ENCODE assay signal across 20 cellular contexts in genomic region chr10:28710227-28710889, GRCh38. TPM values are rescaled to one million over a fixed set of nuclear protein-coding genes. Genes with fewer than 3 reads are reported as not detected.
DNase-seq lines count a peak whose midpoint lies in the region; ATAC-seq and TF ChIP-seq lines count a peak whose summit lies in the region.
"Had no signal": no experiment of that assay in that cellular context is flagged by ENCODE, and none has a peak within 500 bp of the region (broad histone marks: within the 10 kb centered on the region; RNA-seq: fewer than 3 reads in every experiment).

No MANE protein-coding gene starts in this region.

- H3K9me3 ChIP-seq in heart left ventricle: no peaks in the 10 kb centered on the region
- no peaks in the 10 kb centered on the region for H3K9me3 ChIP-seq in lower lobe of right lung
- no peaks in the 10 kb centered on the region for H3K9me3 ChIP-seq in testis

- H3K27ac ChIP-seq in heart left ventricle (no peak overlapping the region), lower lobe of right lung (peak overlapping the region; percentile 18), testis (no peak overlapping the region)
- H3K27ac ChIP-seq: 22Rv1, HL-60 had no signal

- DNase-seq in NCI-H82 (lab: John Stamatoyannopoulos, UW) (peak; percentile 15), NCI-H82 treated with DMSO at 0.1 percent for 48 hours (lab: John Stamatoyannopoulos, UW; ENCODE audit: unreplicated experiment) (no peak), heart left ventricle (peak in 2 of 5 donors; percentile 42 to 46), lower lobe of right lung (no peak), testis (peak; percentile 17), NOMO-1 treated with dmso at 0.1 percent for 144 hours (lab: John Stamatoyannopoulos, UW; ENCODE audit: unreplicated experiment) (no peak), COLO668 (lab: John Stamatoyannopoulos, UW; ENCODE audit: unreplicated experiment) (no peak)
- DNase-seq: COR-L47, GDM1, HCEC 1CT, IMR-90, Karpas-422, NCI-H1417 treated with DMSO at 0.1 percent for 48 hours, NCI-H187 treated with DMSO at 0.1 percent for 48 hours, NCI-H2227 treated with DMSO at 0.1 percent for 48 hours, NCI-H510A treated with DMSO at 0.1 percent for 48 hours had no signal

- H3K27me3 ChIP-seq in heart left ventricle (no peaks in the 10 kb centered on the region), lower lobe of right lung (ENCODE audit: low read depth) (no peaks in the 10 kb centered on the region), testis (no peaks in the 10 kb centered on the region)

- intact Hi-C loops in heart left ventricle (cut with DNase I): no loop called here
- intact Hi-C loops in lower lobe of right lung (cut with DNase I): no loop called here
- intact Hi-C loops in testis (cut with DNase I; ENCODE audit: low total_unique reads): no loop called here

- TF ChIP-seq POLR2A in heart left ventricle (IDR thresholded peaks at IDR 0.05) (no peak), testis (IDR thresholded peaks at IDR 0.05) (no peak)

- H3K4me3 ChIP-seq in heart left ventricle: no peak overlapping the region
- H3K4me3 ChIP-seq in lower lobe of right lung: no peak overlapping the region
- no peak overlapping the region for H3K4me3 ChIP-seq in testis
- H3K4me3 ChIP-seq: GM23338 had no signal

- ATAC-seq in heart left ventricle (peak; percentile 45 to 90 (median 64)), lower lobe of right lung (no peak), GM21515 (IDR thresholded peaks at IDR 0.05; ENCODE audit: unreplicated experiment) (no peak)
- ATAC-seq: GM23338 had no signal

- H3K36me3 ChIP-seq in heart left ventricle: no peaks in the 10 kb centered on the region
- no peaks in the 10 kb centered on the region for H3K36me3 ChIP-seq in lower lobe of right lung
- H3K36me3 ChIP-seq in testis (ENCODE audit: low read depth, missing control alignments): no peaks in the 10 kb centered on the region

- no peak for TF ChIP-seq CTCF in heart left ventricle (IDR thresholded peaks at IDR 0.05)
- no peak for TF ChIP-seq CTCF in lower lobe of right lung (IDR thresholded peaks at IDR 0.05)
- no peak for TF ChIP-seq CTCF in testis (IDR thresholded peaks at IDR 0.05)

- H3K4me1 ChIP-seq in heart left ventricle (peaks cover 0 to 15% (median 4%) of the 10 kb centered on the region in 12 donors), lower lobe of right lung (no peaks in the 10 kb centered on the region), testis (peaks cover 5% of the 10 kb centered on the region)

- WGBS in heart left ventricle, 4 donors: 49 to 67% (median 59%) methylated on average over 5 of the region's 5 CpGs
- 58 to 61% methylated on average over 5 of the region's 5 CpGs for WGBS in testis, 2 donors

RNA-seq across cellular contexts. Expression of gene BAMBI, which starts 33.0 kb away (rescaled TPM):
- total RNA-seq in heart left ventricle: 10 to 100 TPM; 10.8 to 44.7 (median 24.8) TPM
- 10 to 100 TPM in 1 of 2 donors, 1 to 10 TPM in 1; 5.3 to 53.3 TPM for polyA plus RNA-seq in heart left ventricle
- total RNA-seq in lower lobe of right lung: 7.9 TPM
- 10 to 100 TPM; 49.7 to 59.6 TPM for total RNA-seq in testis
- 24.4 TPM for polyA plus RNA-seq in testis (ENCODE audit: insufficient read depth, low read depth, low replicate concordance)

Comparison
In these comparisons a context has a peak if more than half of its experiments do, and no peak if none do; other contexts are left out.
1. DNase-seq: peak in NCI-H82 (single experiment) and testis (single experiment); none in NCI-H82 treated with DMSO at 0.1 percent for 48 hours (single experiment), lower lobe of right lung (single experiment), NOMO-1 treated with dmso at 0.1 percent for 144 hours (single experiment) and COLO668 (single experiment).
2. ATAC-seq: peak in heart left ventricle (4 of 4); none in lower lobe of right lung (0 of 2) and GM21515 (single experiment).